Comparison of ENCODE assay signal across 18 cellular contexts in the genomic region with DNA sequence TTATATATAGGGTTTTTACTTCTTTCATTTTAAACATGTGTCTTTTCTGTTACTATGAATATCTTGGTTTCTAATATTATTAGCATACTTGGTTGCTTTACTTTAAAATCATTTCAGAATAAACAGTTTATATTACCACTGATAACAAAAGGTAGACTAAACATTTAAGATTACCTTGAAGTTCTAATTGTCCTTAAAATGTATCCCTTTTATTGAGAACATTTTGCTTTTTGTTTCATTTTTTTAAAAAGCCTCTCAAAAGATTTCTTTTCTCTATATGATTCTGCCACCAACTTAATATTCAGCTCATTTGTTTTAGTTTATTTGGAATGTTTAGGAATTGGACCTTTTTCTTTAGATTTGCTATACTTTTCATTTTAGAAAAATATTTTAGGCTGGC. TPM values are rescaled to one million over a fixed set of nuclear protein-coding genes. Genes with fewer than 3 reads are reported as not detected.
DNase-seq lines count a peak whose midpoint lies in the region; FAIRE-seq and TF ChIP-seq lines count a peak whose summit lies in the region.
"Had no signal": no experiment of that assay in that cellular context is flagged by ENCODE, and none has a peak within 500 bp of the region (broad histone marks: within the 10 kb centered on the region; RNA-seq: fewer than 3 reads in every experiment).

No MANE protein-coding gene starts in this region.

- peaks cover 88% of the 10 kb centered on the region for H3K79me2 ChIP-seq in smooth muscle cell (ENCODE audit: low read depth)

- peaks cover 66% of the 10 kb centered on the region for H3K36me3 Mint-ChIP-seq in activated T-cell treated with anti-CD3 and anti-CD28 coated beads, Interleukin-2, amount 50 U/mL, for 24 hours (ENCODE audit: low read depth)
- H3K36me3 Mint-ChIP-seq in CD8-positive, alpha-beta memory T cell = peaks cover 0 to 44% (median 6%) of the 10 kb centered on the region in 3 donors

- H3K4me3 Mint-ChIP-seq in activated T-cell treated with anti-CD3 and anti-CD28 coated beads, Interleukin-2, amount 50 U/mL, for 24 hours = no peak overlapping the region
- no peak overlapping the region for H3K4me3 Mint-ChIP-seq in CD8-positive, alpha-beta memory T cell
- H3K4me3 Mint-ChIP-seq: GM23338 had no signal

- CTCF ChIA-PET in CD8-positive, alpha-beta memory T cell (lab: Charles Lee) = interaction anchor here (1.2 to 19.1 kb wide), 6 partner anchors 9 to 129 kb away, joined by 3 to 389 read pairs (median 4); no protein-coding TSS in a partner anchor

- no peaks in the 10 kb centered on the region for H3K27me3 ChIP-seq in CD8-positive, alpha-beta memory T cell (ENCODE audit: insufficient read depth, low read length, poor library complexity, severe bottlenecking)
- no peaks in the 10 kb centered on the region for H3K27me3 ChIP-seq in smooth muscle cell (ENCODE audit: low read depth)
- H3K27me3 ChIP-seq: SJSA1 had no signal

- peaks cover 73% of the 10 kb centered on the region for H4K20me1 ChIP-seq in smooth muscle cell (ENCODE audit: low read depth)

- H2AFZ ChIP-seq in smooth muscle cell (ENCODE audit: low read depth) = no peak overlapping the region
- H2AFZ ChIP-seq: GM23338, PC-9 had no signal

- H3K27me3 Mint-ChIP-seq in activated T-cell treated with anti-CD3 and anti-CD28 coated beads, Interleukin-2, amount 50 U/mL, for 24 hours = no peaks in the 10 kb centered on the region
- no peaks in the 10 kb centered on the region for H3K27me3 Mint-ChIP-seq in CD8-positive, alpha-beta memory T cell

- no peaks in the 10 kb centered on the region for H3K9me3 Mint-ChIP-seq in activated T-cell treated with anti-CD3 and anti-CD28 coated beads, Interleukin-2, amount 50 U/mL, for 24 hours
- no peaks in the 10 kb centered on the region for H3K9me3 Mint-ChIP-seq in CD8-positive, alpha-beta memory T cell
- H3K9me3 Mint-ChIP-seq: GM23338 had no signal

- H3K27ac Mint-ChIP-seq in activated T-cell treated with anti-CD3 and anti-CD28 coated beads, Interleukin-2, amount 50 U/mL, for 24 hours = peak overlapping the region; percentile 50
- H3K27ac Mint-ChIP-seq in CD8-positive, alpha-beta memory T cell = peak overlapping the region in 7 of 8 donors; percentile 35 to 91 (median 75)

- no peak overlapping the region for H3K27ac ChIP-seq in CD8-positive, alpha-beta memory T cell (ENCODE audit: low read depth, low read length)
- H3K27ac ChIP-seq in smooth muscle cell (ENCODE audit: low read depth) (peak overlapping the region; percentile 75), kidney (ENCODE audit: low read depth in 2 of 2, low read length in 2 of 2) (no peak overlapping the region)
- H3K27ac ChIP-seq: 22Rv1, KMS-11, PC-9, SJSA1 had no signal

- H3K9me3 ChIP-seq in CD8-positive, alpha-beta memory T cell (ENCODE audit: low read length) = no peaks in the 10 kb centered on the region
- no peaks in the 10 kb centered on the region for H3K9me3 ChIP-seq in smooth muscle cell (replicated peaks; ENCODE audit: low read depth)
- H3K9me3 ChIP-seq in kidney (ENCODE audit: control insufficient read depth in 1 of 2, low read length in 2 of 2) = no peaks in the 10 kb centered on the region
- H3K9me3 ChIP-seq: SJSA1 had no signal

- peaks cover 89% of the 10 kb centered on the region for H3K4me1 Mint-ChIP-seq in activated T-cell treated with anti-CD3 and anti-CD28 coated beads, Interleukin-2, amount 50 U/mL, for 24 hours (ENCODE audit: low read depth)
- peaks cover 73 to 89% (median 83%) of the 10 kb centered on the region in 3 donors for H3K4me1 Mint-ChIP-seq in CD8-positive, alpha-beta memory T cell

- DNase-seq in activated T-cell treated with anti-CD3 and anti-CD28 coated beads, Interleukin-2, amount 50 U/mL, for 24 hours = no peak
- DNase-seq in activated T-cell treated with anti-CD3 and anti-CD28 coated beads, Interleukin-2, amount 50 U/mL, for 1 hour = no peak
- no peak for DNase-seq in CD8-positive, alpha-beta memory T cell
- DNase-seq in frontal cortex (ENCODE audit: low spot score in 2 of 2) (no peak), smooth muscle cell (lab: John Stamatoyannopoulos, UW; ENCODE audit: unreplicated experiment) (no peak), HuH-7.5 (ENCODE audit: low spot score) (no peak), kidney (no peak), AG08395 (ENCODE audit: low spot score) (no peak)
- DNase-seq: COR-L47, NCI-H1092, NCI-H146, NCI-H2227 treated with DMSO at 0.1 percent for 48 hours, NCI-H524, PC-9 had no signal

- no peak overlapping the region for H3K9ac ChIP-seq in smooth muscle cell (ENCODE audit: low read depth)
- no peak overlapping the region for H3K9ac ChIP-seq in kidney (ENCODE audit: low read length in 2 of 2)
- H3K9ac ChIP-seq: KMS-11 had no signal

- intact Hi-C loops in kidney (cut with DNase I) = no loop called here

- H3K4me3 ChIP-seq in CD8-positive, alpha-beta memory T cell (ENCODE audit: low read length) = no peak overlapping the region
- H3K4me3 ChIP-seq in smooth muscle cell = no peak overlapping the region
- no peak overlapping the region for H3K4me3 ChIP-seq in kidney (ENCODE audit: low read length in 2 of 2)
- H3K4me3 ChIP-seq: GM23338, PC-9, SJSA1 had no signal

- H3K4me2 ChIP-seq in smooth muscle cell = peak overlapping the region; percentile 36
- H3K4me2 ChIP-seq: GM23338, KMS-11, PC-9 had no signal

- H3F3A ChIP-seq in smooth muscle cell (ENCODE audit: low read depth) = peaks cover 41% of the 10 kb centered on the region

- peaks cover 75% of the 10 kb centered on the region for H3K4me1 ChIP-seq in CD8-positive, alpha-beta memory T cell (ENCODE audit: insufficient read depth, low read length)
- H3K4me1 ChIP-seq in smooth muscle cell (ENCODE audit: low read depth) = peaks cover 44% of the 10 kb centered on the region
- H3K4me1 ChIP-seq in kidney (ENCODE audit: control insufficient read depth in 1 of 2, insufficient read depth in 1 of 2, low read depth in 1 of 2, low read length in 2 of 2) = peaks cover 16 to 34% of the 10 kb centered on the region in 2 donors

- H3K36me3 ChIP-seq in CD8-positive, alpha-beta memory T cell (ENCODE audit: insufficient read depth, low read length) = peaks cover 8% of the 10 kb centered on the region
- peaks cover 7% of the 10 kb centered on the region for H3K36me3 ChIP-seq in smooth muscle cell (ENCODE audit: low read depth)
- peaks cover 2 to 6% of the 10 kb centered on the region in 2 donors for H3K36me3 ChIP-seq in kidney (ENCODE audit: control insufficient read depth in 1 of 2, insufficient read depth in 2 of 2, low read length in 2 of 2)

- POLR2A ChIA-PET in CD8-positive, alpha-beta memory T cell (lab: Charles Lee) = interaction anchor here (0.7 to 3.0 kb wide), 6 partner anchors 10 to 46 kb away, joined by 3 to 24 read pairs (median 8); partner anchors contain the start of gene MED15

- FAIRE-seq in frontal cortex (lab: Jason Lieb, UNC) = peak; percentile 24
- no peak for FAIRE-seq in kidney (lab: Jason Lieb, UNC)

- TF ChIP-seq CTCF in smooth muscle cell (IDR thresholded peaks at IDR 0.05; ENCODE audit: borderline replicate concordance, insufficient read depth, poor library complexity, severe bottlenecking) = no peak
- no peak for TF ChIP-seq CTCF in kidney (IDR thresholded peaks at IDR 0.05; ENCODE audit: borderline replicate concordance, extremely low read depth, insufficient read depth)

RNA-seq across cellular contexts. Expression of gene MED15, which starts 39.6 kb away (rescaled TPM):
- 100 to 1,000 TPM in 1 of 2 experiments, 10 to 100 TPM in 1; 98.0 to 106 TPM for total RNA-seq in CD8-positive, alpha-beta memory T cell
- 120 TPM for polyA plus RNA-seq in CD8-positive, alpha-beta memory T cell
- total RNA-seq in frontal cortex (13.0 TPM), smooth muscle cell (25.3 and 29.2 TPM in 2 replicates), kidney (102 TPM)
- polyA plus RNA-seq in smooth muscle cell (70.5 and 78.5 TPM in 2 replicates), kidney (ENCODE audit: insufficient read depth, low read depth, low replicate concordance) (31.7 TPM)

RNA-seq across cellular contexts. Expression of gene KLHL22, which starts 51.4 kb away (rescaled TPM):
- 10 to 100 TPM; 17.2 to 17.6 TPM for total RNA-seq in CD8-positive, alpha-beta memory T cell
- polyA plus RNA-seq in CD8-positive, alpha-beta memory T cell = 25.4 TPM
- total RNA-seq in frontal cortex (46.9 TPM), smooth muscle cell (17.1 and 26.1 TPM in 2 replicates), kidney (22.4 TPM)
- polyA plus RNA-seq in smooth muscle cell (18.1 and 27.3 TPM in 2 replicates), kidney (ENCODE audit: insufficient read depth, low read depth, low replicate concordance) (24.3 TPM)
